Comparison of ENCODE assay signal across 8 cellular contexts in the genomic region with DNA sequence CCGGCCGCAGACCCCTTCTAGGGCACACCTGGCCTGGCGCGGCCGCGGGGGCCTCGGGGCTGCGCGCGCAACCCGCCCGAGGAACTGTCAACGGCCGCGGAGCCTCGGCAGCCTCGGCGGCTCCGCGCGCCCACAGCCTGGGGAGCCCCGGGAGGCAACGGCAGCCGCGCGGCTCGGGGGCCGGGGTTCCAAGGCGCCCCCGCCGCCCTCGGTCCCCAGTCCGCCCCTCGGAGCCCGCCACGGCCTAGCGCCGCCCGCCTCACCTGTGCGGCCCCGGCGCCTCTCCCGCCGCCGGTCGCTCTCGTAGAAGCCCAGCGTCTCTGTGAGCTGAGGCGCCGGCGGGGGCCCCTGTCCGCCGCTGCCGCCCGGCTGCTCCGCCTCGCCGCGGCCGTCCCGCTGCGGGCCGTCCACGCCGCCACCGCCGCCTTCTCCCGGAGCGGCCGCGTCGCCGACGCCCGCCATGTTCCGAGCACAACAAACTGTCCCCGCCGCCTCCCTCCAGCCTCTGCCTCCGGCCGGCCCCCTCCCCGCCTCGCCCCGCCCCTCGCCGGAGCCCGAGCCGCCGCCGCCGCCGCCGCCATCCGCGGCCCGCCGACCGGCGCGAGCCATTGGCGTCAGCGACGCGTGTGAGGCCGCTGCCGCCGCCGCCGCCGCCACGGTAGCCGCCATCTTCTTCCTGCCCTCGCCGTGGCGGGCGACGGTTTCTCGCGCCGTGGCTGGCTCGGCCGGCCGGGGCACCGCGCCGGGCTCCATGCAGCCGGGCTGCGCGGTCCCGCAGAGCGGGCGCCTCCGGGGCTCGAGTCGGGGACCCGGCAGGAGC. TPM values are rescaled to one million over a fixed set of nuclear protein-coding genes. Genes with fewer than 3 reads are reported as not detected.
DNase-seq lines count a peak whose midpoint lies in the region; ATAC-seq and TF ChIP-seq lines count a peak whose summit lies in the region.

TAPT1 (minus strand) TSS at position 476 of the 820 bp plus-strand sequence; CDS start at position 462, 14 bp downstream.

- H4K20me1 ChIP-seq in KMS-11 (ENCODE audit: insufficient read depth): no peaks in the 10 kb centered on the region

- H3K9me3 ChIP-seq in right atrium auricular region (no peaks in the 10 kb centered on the region), uterus (no peaks in the 10 kb centered on the region)

- H3K4me2 ChIP-seq in KMS-11: peak within 1 kb of the TSS; percentile 97

- peak; percentile 73 for ATAC-seq in GM21723 (IDR thresholded peaks at IDR 0.05; ENCODE audit: unreplicated experiment)

- H3K4me3 ChIP-seq in KMS-11 (IDR thresholded peaks at IDR 0.05; ENCODE audit: insufficient read depth, low read depth, low read length) (peak within 1 kb of the TSS; percentile 59), right atrium auricular region (peak within 1 kb of the TSS; percentile 83 to 92), rectal smooth muscle tissue (ENCODE audit: low read length) (peak within 1 kb of the TSS; percentile 84), uterus (peak within 1 kb of the TSS; percentile 66 to 85)

- peak within 1 kb of the TSS; percentile 78 for H2AFZ ChIP-seq in KMS-11 (ENCODE audit: low read depth)

- DNase-seq in GM03348 (ENCODE audit: low spot score) (peak; percentile 95), T-helper 2 cell (peak; percentile 63 to 85 (median 67)), right atrium auricular region (ENCODE audit: low spot score) (peak; percentile 68), uterus (peak; percentile 74 to 84)

- H3K27me3 ChIP-seq in KMS-11 (ENCODE audit: insufficient read depth, low read depth) (no peaks in the 10 kb centered on the region), right atrium auricular region (no peaks in the 10 kb centered on the region), rectal smooth muscle tissue (ENCODE audit: control insufficient read depth, insufficient read depth, low read length) (no peaks in the 10 kb centered on the region), uterus (no peaks in the 10 kb centered on the region)

- peak within 1 kb of the TSS; percentile 67 for H3K9ac ChIP-seq in KMS-11
- H3K9ac ChIP-seq in rectal smooth muscle tissue (ENCODE audit: low read length): peak within 1 kb of the TSS; percentile 87

- peaks cover 23% of the 10 kb centered on the region for H3K79me2 ChIP-seq in KMS-11 (ENCODE audit: insufficient read depth, low read depth)

- peak; percentile 59 to 73 for TF ChIP-seq POLR2A in uterus (IDR thresholded peaks at IDR 0.05)

- peaks cover 21% of the 10 kb centered on the region for H3K4me1 ChIP-seq in KMS-11 (ENCODE audit: low read depth, poor library complexity, severe bottlenecking)
- H3K4me1 ChIP-seq in right atrium auricular region: peaks cover 0 to 66% of the 10 kb centered on the region in 2 donors
- H3K4me1 ChIP-seq in rectal smooth muscle tissue (ENCODE audit: control insufficient read depth, insufficient read depth, low read length): peaks cover 12% of the 10 kb centered on the region
- H3K4me1 ChIP-seq in uterus: peaks cover 0 to 7% of the 10 kb centered on the region in 2 donors

- H3K36me3 ChIP-seq in KMS-11 (ENCODE audit: insufficient read depth): no peaks in the 10 kb centered on the region
- no peaks in the 10 kb centered on the region for H3K36me3 ChIP-seq in right atrium auricular region
- no peaks in the 10 kb centered on the region for H3K36me3 ChIP-seq in rectal smooth muscle tissue (ENCODE audit: control insufficient read depth, insufficient read depth, low read length)
- no peaks in the 10 kb centered on the region for H3K36me3 ChIP-seq in uterus

- intact Hi-C loops in uterus (cut with DNase I; ENCODE audit: low total_unique reads): no loop called here

- H3K27ac ChIP-seq in KMS-11 (peak within 1 kb of the TSS; percentile 44), angular gyrus (ENCODE audit: low read depth, low read length) (peak within 1 kb of the TSS; percentile 79), right atrium auricular region (peak within 1 kb of the TSS; percentile 95 to 96), rectal smooth muscle tissue (ENCODE audit: low read depth, low read length) (peak within 1 kb of the TSS; percentile 90), uterus (peak within 1 kb of the TSS; percentile 96 to 98)

- no peak for TF ChIP-seq CTCF in KMS-11 (conservative IDR thresholded peaks at IDR 0.05; ENCODE audit: low read depth, low read length)
- no peak for TF ChIP-seq CTCF in right atrium auricular region (IDR thresholded peaks at IDR 0.05)
- TF ChIP-seq CTCF in uterus (IDR thresholded peaks at IDR 0.05): no peak

RNA-seq across cellular contexts. Expression of gene TAPT1, which starts in this region (rescaled TPM):
- total RNA-seq in right atrium auricular region (10 to 100 TPM; 19.7 to 21.1 TPM), uterus (10 to 100 TPM; 28.2 to 68.5 (median 63.5) TPM)

Comparison
In these comparisons a context has a peak if more than half of its experiments do, and no peak if none do; other contexts are left out.
1. Peak in every context shown above with its lines: DNase-seq, ATAC-seq, H3K4me3 ChIP-seq and H3K27ac ChIP-seq.
2. H3K27ac ChIP-seq: peak in every context shown above with its lines; median percentile 97 in uterus; 96 in right atrium auricular region; 90 in rectal smooth muscle tissue; 79 in angular gyrus; 44 in KMS-11.